8 cellular contexts compared by ENCODE assay signal in genomic region chr15:51888593-51889195, GRCh38. TPM values are rescaled to one million over a fixed set of nuclear protein-coding genes. Genes with fewer than 3 reads are reported as not detected.
DNase-seq lines count a peak whose midpoint lies in the region; ATAC-seq and TF ChIP-seq lines count a peak whose summit lies in the region.

No MANE protein-coding gene starts in this region.

- ATAC-seq in HG02798 (IDR thresholded peaks at IDR 0.05; ENCODE audit: poor library complexity, unreplicated experiment) = no peak

- H3K9me3 ChIP-seq in HEK293 (ENCODE audit: control insufficient read depth, insufficient read depth, low read depth, low read length) (no peaks in the 10 kb centered on the region), SU-DHL-6 (ENCODE audit: insufficient read depth, low read length) (no peaks in the 10 kb centered on the region), tibial artery (no peaks in the 10 kb centered on the region)

- H3K27me3 ChIP-seq in SU-DHL-6 (ENCODE audit: low read length) (no peaks in the 10 kb centered on the region), tibial artery (no peaks in the 10 kb centered on the region)

- H2AFZ ChIP-seq in SU-DHL-6 (ENCODE audit: low read depth, low read length, severe bottlenecking) = no peak overlapping the region

- no peak overlapping the region for H3K9ac ChIP-seq in SU-DHL-6 (ENCODE audit: low read length)

- H3K4me2 ChIP-seq in SU-DHL-6 (ENCODE audit: low read depth, low read length, poor library complexity, severe bottlenecking) = no peak overlapping the region

- H3F3A ChIP-seq in SU-DHL-6 (ENCODE audit: insufficient read depth) = no peaks in the 10 kb centered on the region

- H3K4me3 ChIP-seq in HEK293 (ENCODE audit: low read depth, low read length) = no peak overlapping the region
- no peak overlapping the region for H3K4me3 ChIP-seq in SU-DHL-6 (ENCODE audit: insufficient read depth, low read length, poor library complexity, severe bottlenecking)
- no peak overlapping the region for H3K4me3 ChIP-seq in tibial artery

- no peak overlapping the region for H3K27ac Mint-ChIP-seq in activated CD4-positive, alpha-beta memory T cell treated with anti-CD3 and anti-CD28 coated beads for 36 hours

- no peaks in the 10 kb centered on the region; a peak in 1 of 3 replicates for H3K36me3 ChIP-seq in HEK293 (ENCODE audit: control insufficient read depth in 2 of 2, insufficient read depth in 1 of 2, low read length in 2 of 2)
- 0 out of 2 replicates have a peak, but pooled peaks cover 4% of the 10 kb centered on the region for H3K36me3 ChIP-seq in SU-DHL-6 (ENCODE audit: low read length)
- peaks cover 0 to 17% (median 11%) of the 10 kb centered on the region in 3 donors for H3K36me3 ChIP-seq in tibial artery

- no peak overlapping the region for H3K27ac ChIP-seq in HEK293 (ENCODE audit: extremely low read depth, low read depth, low read length)
- H3K27ac ChIP-seq in SU-DHL-6 (ENCODE audit: low read depth, low read length) = no peak overlapping the region
- no peak overlapping the region for H3K27ac ChIP-seq in tibial artery

- no peaks in the 10 kb centered on the region for H3K4me1 ChIP-seq in HEK293 (ENCODE audit: control insufficient read depth, insufficient read depth, low read length)
- H3K4me1 ChIP-seq in tibial artery = peaks cover 0 to 13% (median 5%) of the 10 kb centered on the region in 4 donors

- no peaks in the 10 kb centered on the region for H3K27me3 Mint-ChIP-seq in activated CD4-positive, alpha-beta memory T cell treated with anti-CD3 and anti-CD28 coated beads for 36 hours

- intact Hi-C loops in tibial artery (cut with DNase I; ENCODE audit: low total_unique reads) = no loop called here
- intact Hi-C loops in activated CD4-positive, alpha-beta memory T cell treated with anti-CD3 and anti-CD28 coated beads for 36 hours (cut with micrococcal nuclease) = loop anchor here (1.0 to 5.0 kb wide), 2 partner anchors 189 to 251 kb away; no protein-coding TSS in a partner anchor

- peaks cover 28% of the 10 kb centered on the region for H3K36me3 Mint-ChIP-seq in activated CD4-positive, alpha-beta memory T cell treated with anti-CD3 and anti-CD28 coated beads for 36 hours

- TF ChIP-seq CTCF in HEK293 (tag by site-specific recombination; IDR thresholded peaks at IDR 0.05) (no peak; the same call in 1 of the 2 replicates), SU-DHL-6 (IDR thresholded peaks at IDR 0.05; ENCODE audit: insufficient read depth, low read length, poor library complexity, severe bottlenecking) (peak; percentile 75), tibial artery (IDR thresholded peaks at IDR 0.05) (peak; percentile 59 to 62)

- no peaks in the 10 kb centered on the region for H3K79me2 ChIP-seq in SU-DHL-6 (ENCODE audit: insufficient read depth, low read length)

- peaks cover 2% of the 10 kb centered on the region for H3K4me1 Mint-ChIP-seq in activated CD4-positive, alpha-beta memory T cell treated with anti-CD3 and anti-CD28 coated beads for 36 hours (ENCODE audit: low read depth)

- no peaks in the 10 kb centered on the region for H4K20me1 ChIP-seq in SU-DHL-6 (ENCODE audit: low read depth, low read length)

- DNase-seq in AML-193 (lab: John Stamatoyannopoulos, UW) (peak; percentile 37 to 40), glomerular visceral epithelial cell (ENCODE audit: extremely low spot score) (peak; percentile 16), tibial artery (no peak)
- DNase-seq in activated CD4-positive, alpha-beta T cell treated with anti-CD3 and anti-CD28 coated beads, Interleukin-2, amount 50 U/mL, for 4 hours = no peak
- DNase-seq in activated CD4-positive, alpha-beta memory T cell treated with anti-CD3 and anti-CD28 coated beads for 36 hours = no peak

- H3K4me3 Mint-ChIP-seq in activated CD4-positive, alpha-beta memory T cell treated with anti-CD3 and anti-CD28 coated beads for 36 hours = no peak overlapping the region

- CTCF ChIA-PET in HEK293 (lab: Yijun Ruan, JAX) = interaction anchor here (0.6 to 1.8 kb wide), 16 partner anchors 9 to 246 kb away, joined by 3 to 11 read pairs (median 4); no protein-coding TSS in a partner anchor
- CTCF ChIA-PET in activated CD4-positive, alpha-beta memory T cell treated with anti-CD3 and anti-CD28 coated beads for 36 hours (lab: Charles Lee) = interaction anchor here (0.7 to 3.7 kb wide), 22 partner anchors 9 to 339 kb away, joined by 3 to 34 read pairs (median 6); no protein-coding TSS in a partner anchor

- POLR2A ChIA-PET in HEK293 (lab: Yijun Ruan, JAX) = no interaction called here
- POLR2A ChIA-PET in activated CD4-positive, alpha-beta memory T cell treated with anti-CD3 and anti-CD28 coated beads for 36 hours (lab: Charles Lee) = no interaction called here

- peaks cover 3% of the 10 kb centered on the region for H3K9me3 Mint-ChIP-seq in activated CD4-positive, alpha-beta memory T cell treated with anti-CD3 and anti-CD28 coated beads for 36 hours

- H3K9me2 ChIP-seq in SU-DHL-6 (replicated peaks; ENCODE audit: insufficient read depth, low read length) = no peaks in the 10 kb centered on the region

TF ChIP-seq in HEK293, 187 proteins besides CTCF, POLR2A, EP300 and RAD21:
- TF ChIP-seq ZNF654 (tag by site-specific recombination; IDR thresholded peaks at IDR 0.05; ENCODE audit: low read depth) = peak; percentile 39
- TF ChIP-seq, protein P1, sequence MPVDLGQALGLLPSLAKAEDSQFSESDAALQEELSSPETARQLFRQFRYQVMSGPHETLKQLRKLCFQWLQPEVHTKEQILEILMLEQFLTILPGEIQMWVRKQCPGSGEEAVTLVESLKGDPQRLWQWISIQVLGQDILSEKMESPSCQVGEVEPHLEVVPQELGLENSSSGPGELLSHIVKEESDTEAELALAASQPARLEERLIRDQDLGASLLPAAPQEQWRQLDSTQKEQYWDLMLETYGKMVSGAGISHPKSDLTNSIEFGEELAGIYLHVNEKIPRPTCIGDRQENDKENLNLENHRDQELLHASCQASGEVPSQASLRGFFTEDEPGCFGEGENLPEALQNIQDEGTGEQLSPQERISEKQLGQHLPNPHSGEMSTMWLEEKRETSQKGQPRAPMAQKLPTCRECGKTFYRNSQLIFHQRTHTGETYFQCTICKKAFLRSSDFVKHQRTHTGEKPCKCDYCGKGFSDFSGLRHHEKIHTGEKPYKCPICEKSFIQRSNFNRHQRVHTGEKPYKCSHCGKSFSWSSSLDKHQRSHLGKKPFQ (tag by site-specific recombination; IDR thresholded peaks at IDR 0.05) = no peak

RNA-seq across cellular contexts. Expression of gene TMOD3, which starts 59.2 kb away (rescaled TPM):
- 10 to 100 TPM; 56.9 to 61.6 TPM for total RNA-seq in activated CD4-positive, alpha-beta memory T cell treated with anti-CD3 and anti-CD28 coated beads for 36 hours

Comparison
In these comparisons a context has a peak if more than half of its experiments do, and no peak if none do; other contexts are left out.
1. DNase-seq: peak in AML-193 (2 of 2) and glomerular visceral epithelial cell (single experiment); none in tibial artery (0 of 2), activated CD4-positive, alpha-beta T cell treated with anti-CD3 and anti-CD28 coated beads, Interleukin-2, amount 50 U/mL, for 4 hours (0 of 2) and activated CD4-positive, alpha-beta memory T cell treated with anti-CD3 and anti-CD28 coated beads for 36 hours (single experiment).